Comparison of ENCODE assay signal across 8 cellular contexts in the genomic region with DNA sequence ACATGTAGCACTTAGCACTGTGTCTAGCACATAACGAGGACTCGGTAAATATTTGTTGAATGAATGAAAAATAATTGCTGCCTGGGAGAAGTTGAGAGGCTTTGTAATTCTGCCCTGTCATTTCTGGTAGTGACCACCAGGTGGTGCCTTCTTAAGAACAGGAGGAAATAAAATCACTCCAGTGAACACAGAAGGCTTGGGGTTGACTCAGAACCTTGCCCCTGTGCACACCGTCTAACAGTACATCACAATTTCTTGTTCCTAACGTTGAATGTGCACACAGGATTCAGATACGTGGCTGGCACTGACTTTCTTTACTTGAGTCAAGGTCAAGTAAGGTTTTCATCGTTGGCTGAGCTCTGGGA.
A peak's percentile ranks its signal among the peaks of the same experiment; 100 is the strongest.
DNase-seq lines count a peak whose midpoint lies in the region; FAIRE-seq and TF ChIP-seq lines count a peak whose summit lies in the region.

No MANE protein-coding gene starts in this region.

- no peaks in the 10 kb centered on the region for H3K36me3 ChIP-seq in A673 (ENCODE audit: insufficient read depth, low read length, poor library complexity, severe bottlenecking)
- no peaks in the 10 kb centered on the region for H3K36me3 ChIP-seq in NT2/D1 (ENCODE audit: insufficient read depth, insufficient read length, low read length)

- intact Hi-C loops in A673 (cut with micrococcal nuclease; ENCODE audit: unreplicated experiment): loop anchor here (5.0 kb wide), 2 partner anchors 268 to 393 kb away; no protein-coding TSS in a partner anchor

- BruUV-seq in A673 (replicated peaks; lab: Mats Ljungman, UMichigan): no TSS peak

- H3K27ac ChIP-seq in A673 (ENCODE audit: low read depth, low read length, poor library complexity, severe bottlenecking): no peak overlapping the region

- TF ChIP-seq CTCF in A673 (conservative IDR thresholded peaks at IDR 0.05; ENCODE audit: low read depth, low read length): peak; percentile 77

- no peak overlapping the region for H3K9ac ChIP-seq in NT2/D1 (ENCODE audit: insufficient read length, low read depth)

- peak; percentile 76 for FAIRE-seq in GM18507 (lab: Jason Lieb, UNC)

- POLR2A ChIA-PET in A673 (lab: Charles Lee; ENCODE audit: low non-redundant PET): no interaction called here

- CTCF ChIA-PET in A673 (lab: Charles Lee): no interaction called here

- H3K4me3 ChIP-seq in A673 (ENCODE audit: low read depth, low read length, poor library complexity, severe bottlenecking): no peak overlapping the region
- no peak overlapping the region for H3K4me3 ChIP-seq in NT2/D1 (ENCODE audit: insufficient read length, low read depth)

- peak; percentile 64 for DNase-seq in A673 (ENCODE audit: low spot score)
- no peak for DNase-seq in GM18507 (ENCODE audit: extremely low spot score, insufficient read length, low read depth)
- peak; percentile 27 for DNase-seq in NT2/D1 (ENCODE audit: low read depth, low spot score)
- DNase-seq in activated T-cell treated with anti-CD3 and anti-CD28 coated beads, Interleukin-2, amount 50 U/mL, for 48 hours: peak; percentile 24 to 43
- DNase-seq in iPS DF 4.7 (ENCODE audit: extremely low read depth, low spot score): peak; percentile 51
- peak; percentile 1 to 29 (median 2) for DNase-seq in stimulated activated CD4-positive, alpha-beta T cell treated with anti-CD3 and anti-CD28 coated beads, TNF-alpha, amount 100 ng/mL, for 24 hours (ENCODE audit: low read depth in 3 of 3)
- DNase-seq in superior temporal gyrus (ENCODE audit: extremely low spot score): no peak
- DNase-seq in hippocampal formation (lab: John Stamatoyannopoulos, UW): no peak

- no peaks in the 10 kb centered on the region for H3K9me3 ChIP-seq in A673 (ENCODE audit: low read depth, low read length, poor library complexity, severe bottlenecking)
- H3K9me3 ChIP-seq in NT2/D1 (ENCODE audit: insufficient read depth, low read length): no peaks in the 10 kb centered on the region

- no peaks in the 10 kb centered on the region for H3K4me1 ChIP-seq in A673 (ENCODE audit: insufficient read depth, low read length, poor library complexity, severe bottlenecking)
- no peaks in the 10 kb centered on the region for H3K4me1 ChIP-seq in NT2/D1 (ENCODE audit: insufficient read depth, insufficient read length)

- H3K27me3 ChIP-seq in A673 (replicated peaks; ENCODE audit: insufficient read depth, low read depth, low read length, poor library complexity) (no peaks in the 10 kb centered on the region), NT2/D1 (ENCODE audit: insufficient read depth, insufficient read length) (no peaks in the 10 kb centered on the region)

Comparison
In these comparisons a context has a peak if more than half of its experiments do, and no peak if none do; other contexts are left out.
1. DNase-seq: peak in A673 (single experiment), NT2/D1 (single experiment), activated T-cell treated with anti-CD3 and anti-CD28 coated beads, Interleukin-2, amount 50 U/mL, for 48 hours (2 of 2), iPS DF 4.7 (single experiment) and stimulated activated CD4-positive, alpha-beta T cell treated with anti-CD3 and anti-CD28 coated beads, TNF-alpha, amount 100 ng/mL, for 24 hours (3 of 3); none in GM18507 (single experiment), superior temporal gyrus (single experiment) and hippocampal formation (0 of 2).